ENCODE assay signal across 9 cellular contexts in the genomic region with DNA sequence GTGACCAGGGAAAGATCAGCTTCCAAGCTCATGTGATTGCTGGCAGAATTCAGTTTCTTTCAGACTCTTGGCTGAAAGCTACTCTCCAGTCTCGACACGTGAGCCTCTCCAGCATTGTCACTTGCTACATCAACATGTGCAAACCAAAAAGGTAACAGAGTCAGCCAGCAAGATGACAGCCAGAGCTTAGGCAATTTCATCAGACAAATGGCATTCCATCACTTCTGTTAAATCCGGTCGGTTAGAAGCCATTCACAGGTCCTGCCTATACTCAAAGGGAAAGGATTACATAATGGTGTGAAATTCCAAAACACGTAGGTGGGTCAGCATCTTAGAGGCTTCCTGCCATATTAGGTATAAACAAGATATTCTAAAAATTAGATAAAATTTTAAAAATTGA.
"Had no signal": no experiment of that assay in that cellular context is flagged by ENCODE, and none has a peak within 500 bp of the region (broad histone marks: within the 10 kb centered on the region; RNA-seq: fewer than 3 reads in every experiment).

No MANE protein-coding gene starts in this region.

- H3K9ac ChIP-seq: GM23248 had no signal

- ATAC-seq: HCT116, HepG2 had no signal

- DNase-seq: GM23248, GOT3, H7, HFFc6 had no signal

- H3K36me3 ChIP-seq: HAP-1 had no signal

- H3K27ac Mint-ChIP-seq: HFFc6, IgD-negative memory B cell had no signal

- H3K4me3 ChIP-seq: GM23248, HAP-1 had no signal

- H3K4me1 ChIP-seq: HAP-1 had no signal

- H3K9me3 ChIP-seq: HAP-1 had no signal

- H3K27ac ChIP-seq: GM23248, HL-60 had no signal

- H3K4me3 Mint-ChIP-seq: HFFc6, IgD-negative memory B cell had no signal

- H3K27me3 Mint-ChIP-seq: IgD-negative memory B cell had no signal

- H3K36me3 Mint-ChIP-seq: IgD-negative memory B cell had no signal

- H3K4me1 Mint-ChIP-seq: IgD-negative memory B cell had no signal
